ENCODE assay signal across 8 cellular contexts in genomic region chr14:68682166-68683103, GRCh38.
DNase-seq lines count a peak whose midpoint lies in the region; ATAC-seq and TF ChIP-seq lines count a peak whose summit lies in the region.

No MANE protein-coding gene starts in this region.

- no peak overlapping the region for H4K5ac ChIP-seq in H9 (ENCODE audit: insufficient read length, low read depth, low read length)

- no peak overlapping the region for H3K18ac ChIP-seq in H9 (ENCODE audit: insufficient read length, low read depth, low read length)

- H3K27me3 Mint-ChIP-seq in activated naive CD4-positive, alpha-beta T cell treated with anti-CD3 and anti-CD28 coated beads, Interleukin-2, amount 10 ng/mL, durations not matched to agents 7 days and 5 days: peaks cover 2% of the 10 kb centered on the region
- no peaks in the 10 kb centered on the region; the same call in 1 of the 2 replicates for H3K27me3 Mint-ChIP-seq in H9 (ENCODE audit: low read depth)

- no peak overlapping the region for H3K56ac ChIP-seq in H9 (ENCODE audit: insufficient read length, low read depth, low read length)

- H3K4ac ChIP-seq in H9 (ENCODE audit: low read depth, low read length): no peak overlapping the region

- H3K4me2 ChIP-seq in DOHH2 (ENCODE audit: low read length): peak overlapping the region; percentile 97
- no peak overlapping the region for H3K4me2 ChIP-seq in H9 (ENCODE audit: insufficient read depth, insufficient read length, low read length)

- H3K36me3 ChIP-seq in DOHH2 (ENCODE audit: control insufficient read depth, low read length): peaks cover 37% of the 10 kb centered on the region

- H3K9me3 ChIP-seq in DOHH2 (ENCODE audit: control insufficient read depth, insufficient read depth, low read length) (no peaks in the 10 kb centered on the region), H9 (ENCODE audit: control insufficient read depth, low read depth, low read length) (no peaks in the 10 kb centered on the region)

- DNase-seq in NOMO-1 treated with DMSO at 0.1 percent for 48 hours (lab: John Stamatoyannopoulos, UW; ENCODE audit: unreplicated experiment) (peak; percentile 99), glomerular visceral epithelial cell (ENCODE audit: extremely low spot score) (peak; percentile 84), retinal pigment epithelial cell (ENCODE audit: low read depth) (peak; percentile 90), cerebellar nuclear complex (lab: John Stamatoyannopoulos, UW) (no peak), H9 (no peak)
- peak; percentile 55 for DNase-seq in activated naive CD4-positive, alpha-beta T cell treated with anti-CD3 and anti-CD28 coated beads, Interleukin-2, amount 10 ng/mL, durations not matched to agents 7 days and 5 days

- no peaks in the 10 kb centered on the region for H3K36me3 Mint-ChIP-seq in activated naive CD4-positive, alpha-beta T cell treated with anti-CD3 and anti-CD28 coated beads, Interleukin-2, amount 10 ng/mL, durations not matched to agents 7 days and 5 days
- H3K36me3 Mint-ChIP-seq in H9 (ENCODE audit: insufficient read depth in 1 of 3, low read depth in 3 of 3): peaks cover 0 to 2% (median 0%) of the 10 kb centered on the region in 3 experiments; a peak in 2 of 7 replicates

- H3K23ac ChIP-seq in H9 (ENCODE audit: insufficient read length, low read depth, low read length): no peak overlapping the region

- no peak overlapping the region for H4K8ac ChIP-seq in H9 (replicated peaks; ENCODE audit: insufficient read length, low read depth, low read length)

- H3K9me3 Mint-ChIP-seq in activated naive CD4-positive, alpha-beta T cell treated with anti-CD3 and anti-CD28 coated beads, Interleukin-2, amount 10 ng/mL, durations not matched to agents 7 days and 5 days: no peaks in the 10 kb centered on the region
- peaks cover 0 to 3% of the 10 kb centered on the region in 2 experiments; a peak in 2 of 5 replicates for H3K9me3 Mint-ChIP-seq in H9

- H3K4me1 Mint-ChIP-seq in activated naive CD4-positive, alpha-beta T cell treated with anti-CD3 and anti-CD28 coated beads, Interleukin-2, amount 10 ng/mL, durations not matched to agents 7 days and 5 days: peaks cover 58% of the 10 kb centered on the region
- H3K4me1 Mint-ChIP-seq in H9: peaks cover 29 to 31% of the 10 kb centered on the region in 2 experiments

- no peaks in the 10 kb centered on the region for H3K9me2 ChIP-seq in DOHH2 (replicated peaks; ENCODE audit: control insufficient read depth, low read length)

- H2BK5ac ChIP-seq in H9 (ENCODE audit: insufficient read length, low read length): no peak overlapping the region

- H2AFZ ChIP-seq in H9 (ENCODE audit: low read length): no peak overlapping the region

- H3K79me2 ChIP-seq in DOHH2 (ENCODE audit: control insufficient read depth, low read length) (peaks cover 36% of the 10 kb centered on the region), H9 (ENCODE audit: insufficient read depth, low read length) (no peaks in the 10 kb centered on the region)

- H3K4me3 ChIP-seq in DOHH2 (ENCODE audit: low read length) (peak overlapping the region; percentile 75), retinal pigment epithelial cell (ENCODE audit: low read length) (no peak overlapping the region)

- H3K27me3 ChIP-seq in DOHH2 (ENCODE audit: control insufficient read depth, low read length) (no peaks in the 10 kb centered on the region), H9 (ENCODE audit: insufficient read depth, low read length) (no peaks in the 10 kb centered on the region)

- no peak overlapping the region for H2BK12ac ChIP-seq in H9 (ENCODE audit: insufficient read length, low read depth, low read length)

- H3T11ph ChIP-seq in H9 (ENCODE audit: low read length): no peak overlapping the region

- no peak overlapping the region for H2AK5ac ChIP-seq in H9 (ENCODE audit: insufficient read length, low read length)

- no peak overlapping the region for H2BK15ac ChIP-seq in H9 (ENCODE audit: low read depth, low read length)

- H3K4me1 ChIP-seq in DOHH2 (ENCODE audit: control insufficient read depth, low read length) (peaks cover 92% of the 10 kb centered on the region), H9 (ENCODE audit: insufficient read depth, low read length) (peaks cover 5% of the 10 kb centered on the region)

- TF ChIP-seq CTCF in DOHH2 (IDR thresholded peaks at IDR 0.05; ENCODE audit: low read depth, low read length, poor library complexity, severe bottlenecking): no peak
- TF ChIP-seq CTCF in retinal pigment epithelial cell (conservative IDR thresholded peaks at IDR 0.05; ENCODE audit: low read depth, low read length): no peak
- TF ChIP-seq CTCF in H9 (conservative IDR thresholded peaks at IDR 0.05): no peak

- CTCF ChIA-PET in activated naive CD4-positive, alpha-beta T cell treated with anti-CD3 and anti-CD28 coated beads, Interleukin-2, amount 10 ng/mL, durations not matched to agents 7 days and 5 days (lab: Charles Lee): interaction anchor here (0.7 to 1.2 kb wide), 3 partner anchors 105 to 468 kb away, joined by 3 to 6 read pairs (median 5); no protein-coding TSS in a partner anchor

- no peak overlapping the region for H3K4me3 Mint-ChIP-seq in activated naive CD4-positive, alpha-beta T cell treated with anti-CD3 and anti-CD28 coated beads, Interleukin-2, amount 10 ng/mL, durations not matched to agents 7 days and 5 days
- H3K4me3 Mint-ChIP-seq in H9: no peak overlapping the region

- H3F3A ChIP-seq in DOHH2 (ENCODE audit: control insufficient read depth, insufficient read depth): peaks cover 24% of the 10 kb centered on the region

- no peak overlapping the region for H3K9ac ChIP-seq in H9 (ENCODE audit: extremely low read depth, insufficient read length, low read length)

- no peak overlapping the region for H3K14ac ChIP-seq in H9 (ENCODE audit: insufficient read depth, low read length)

- no peaks in the 10 kb centered on the region for H3K79me1 ChIP-seq in H9 (ENCODE audit: insufficient read depth, low read depth, low read length, poor library complexity, severe bottlenecking)

- no peaks in the 10 kb centered on the region for H4K20me1 ChIP-seq in DOHH2 (ENCODE audit: control insufficient read depth, insufficient read depth, low read depth, low read length)
- no peaks in the 10 kb centered on the region for H4K20me1 ChIP-seq in H9 (ENCODE audit: control insufficient read depth, insufficient read depth, insufficient read length)

- H4K91ac ChIP-seq in H9 (ENCODE audit: insufficient read length, low read depth, low read length): no peak overlapping the region

- H3K27ac ChIP-seq in DOHH2 (ENCODE audit: low read depth, low read length) (peak overlapping the region; percentile 97), H9 (ENCODE audit: insufficient read length, low read depth, low read length) (no peak overlapping the region)

- ATAC-seq in HG03097 (IDR thresholded peaks at IDR 0.05; ENCODE audit: low FRiP score, unreplicated experiment): no peak

- H2BK120ac ChIP-seq in H9 (ENCODE audit: low read depth, low read length, poor library complexity, severe bottlenecking): no peak overlapping the region

- no peaks in the 10 kb centered on the region for H3K23me2 ChIP-seq in H9 (ENCODE audit: insufficient read length, low read depth, low read length, poor library complexity, severe bottlenecking)

- WGBS in H9 (ENCODE audit: extremely low coverage, insufficient read length, low lambda C conversion rate): no CpG with 5 or more reads among the region's 15 CpGs

- H2BK20ac ChIP-seq in H9 (ENCODE audit: low read depth, low read length, poor library complexity, severe bottlenecking): no peak overlapping the region

- peak overlapping the region; percentile 89 for H3K27ac Mint-ChIP-seq in activated naive CD4-positive, alpha-beta T cell treated with anti-CD3 and anti-CD28 coated beads, Interleukin-2, amount 10 ng/mL, durations not matched to agents 7 days and 5 days
- peak overlapping the region in 1 of 3 experiments; percentile 72; a peak in 3 of 7 replicates for H3K27ac Mint-ChIP-seq in H9

Comparison
In these comparisons a context has a peak if more than half of its experiments do, and no peak if none do; other contexts are left out.
1. DNase-seq: peak in NOMO-1 treated with DMSO at 0.1 percent for 48 hours (single experiment), activated naive CD4-positive, alpha-beta T cell treated with anti-CD3 and anti-CD28 coated beads, Interleukin-2, amount 10 ng/mL, durations not matched to agents 7 days and 5 days (single experiment), glomerular visceral epithelial cell (single experiment) and retinal pigment epithelial cell (single experiment); none in cerebellar nuclear complex (0 of 2) and H9 (single experiment).